ENCODE assay signal across 8 cellular contexts in genomic region chr10:88989824-88990527, GRCh38. TPM values are rescaled to one million over a fixed set of nuclear protein-coding genes. Genes with fewer than 3 reads are reported as not detected.
DNase-seq lines count a peak whose midpoint lies in the region; ATAC-seq, FAIRE-seq and TF ChIP-seq lines count a peak whose summit lies in the region.

No MANE protein-coding gene starts in this region.

- H3K9me3 Mint-ChIP-seq in CD8-positive, alpha-beta memory T cell, result peaks cover 4 to 8% (median 5%) of the 10 kb centered on the region in 5 donors

- intact Hi-C loops in HepG2 (cut with micrococcal nuclease; ENCODE audit: unreplicated experiment) (no loop called here), thyroid gland (cut with DNase I) (loop anchor here (2.0 to 10.0 kb wide), 2 partner anchors 55 to 155 kb away; no protein-coding TSS in a partner anchor)

- H3K4me3 ChIP-seq in CD8-positive, alpha-beta memory T cell (ENCODE audit: low read length), result peak overlapping the region; percentile 88
- H3K4me3 ChIP-seq in HepG2 (replicated peaks in 1 of 3; ENCODE audit: insufficient read depth in 1 of 3, low read depth in 2 of 3, low read length in 3 of 3), result peak overlapping the region; percentile 83 to 91 (median 88)
- peak overlapping the region; percentile 75 to 86 (median 78) for H3K4me3 ChIP-seq in thyroid gland (replicated peaks in 1 of 3)

- no peak for FAIRE-seq in HepG2 (lab: Jason Lieb, UNC)

- H4K20me1 ChIP-seq in HepG2 (ENCODE audit: insufficient read depth, low read length), result no peaks in the 10 kb centered on the region; the same call in 1 of the 2 replicates

- peak overlapping the region; percentile 83 for H3K27ac ChIP-seq in CD8-positive, alpha-beta memory T cell (ENCODE audit: low read depth, low read length)
- H3K27ac ChIP-seq in HepG2 (ENCODE audit: extremely low read length, insufficient read depth, low read length), result peak overlapping the region; percentile 74
- peak overlapping the region; percentile 99 for H3K27ac ChIP-seq in thyroid gland

- TF ChIP-seq EP300 in HepG2 (IDR thresholded peaks at IDR 0.05; ENCODE audit: low read depth in 2 of 2, low read length in 2 of 2), result no peak
- no peak for TF ChIP-seq EP300 in HepG2 (CRISPR knock-in tag; IDR thresholded peaks at IDR 0.05; ENCODE audit: borderline replicate concordance)

- peaks cover 0 to 25% (median 3%) of the 10 kb centered on the region in 3 donors for H3K36me3 Mint-ChIP-seq in CD8-positive, alpha-beta memory T cell

- peak overlapping the region; percentile 91 to 99 (median 97) for H3K27ac Mint-ChIP-seq in CD8-positive, alpha-beta memory T cell

- ATAC-seq in GM21737 (IDR thresholded peaks at IDR 0.05; ENCODE audit: unreplicated experiment) (peak; percentile 6), HepG2 (peak; percentile 26; the same call in 2 of the 3 replicates), HG03520 (IDR thresholded peaks at IDR 0.05; ENCODE audit: unreplicated experiment) (no peak), HG02885 (IDR thresholded peaks at IDR 0.05; ENCODE audit: poor library complexity, unreplicated experiment) (no peak)

- H3K4me2 ChIP-seq in HepG2 (ENCODE audit: low read depth, low read length), result peak overlapping the region; percentile 87

- WGBS in HepG2 (ENCODE audit: low lambda C conversion rate), result 23% methylated on average over 8 of the region's 13 CpGs
- WGBS in thyroid gland, 2 donors, result 1 to 3% methylated on average over 10 to 13 of the region's 13 CpGs

- H3K27me3 Mint-ChIP-seq in CD8-positive, alpha-beta memory T cell, result no peaks in the 10 kb centered on the region

- H2AFZ ChIP-seq in HepG2 (ENCODE audit: low read length), result peak overlapping the region; percentile 21

- TF ChIP-seq RAD21 in HepG2 (CRISPR knock-in tag; IDR thresholded peaks at IDR 0.05), result no peak

- H3K9ac ChIP-seq in HepG2 (ENCODE audit: insufficient read depth, low read depth, low read length), result peak overlapping the region; percentile 79

- TF ChIP-seq CTCF in HepG2 (CRISPR knock-in tag; IDR thresholded peaks at IDR 0.05) (no peak), thyroid gland (IDR thresholded peaks at IDR 0.05) (no peak)

- peaks cover 59% of the 10 kb centered on the region for H3K4me1 ChIP-seq in CD8-positive, alpha-beta memory T cell (ENCODE audit: insufficient read depth, low read length)
- H3K4me1 ChIP-seq in HepG2 (ENCODE audit: insufficient read depth, low read length), result peaks cover 48% of the 10 kb centered on the region
- H3K4me1 ChIP-seq in thyroid gland, result peaks cover 5 to 6% of the 10 kb centered on the region in 2 donors

- CTCF ChIA-PET in CD8-positive, alpha-beta memory T cell (lab: Charles Lee), result interaction anchor here (0.9 to 4.8 kb wide), 9 partner anchors 11 to 225 kb away, joined by 3 to 40 read pairs (median 7); no protein-coding TSS in a partner anchor
- CTCF ChIA-PET in HepG2 (lab: Yijun Ruan, JAX; ENCODE audit: low intra/inter-chr PET ratio, low total read pairs), result no interaction called here

- POLR2A ChIA-PET in CD8-positive, alpha-beta memory T cell (lab: Charles Lee), result interaction anchor here (0.8 to 2.7 kb wide), 10 partner anchors 11 to 158 kb away, joined by 3 to 13 read pairs (median 4); partner anchors contain the start of gene STAMBPL1
- POLR2A ChIA-PET in HepG2 (lab: Yijun Ruan, JAX), result interaction anchor here (0.6 to 1.6 kb wide), 3 partner anchors 15 to 603 kb away, joined by 3 to 5 read pairs (median 3); no protein-coding TSS in a partner anchor

- in situ Hi-C loops in HepG2 (cut with HindIII; ENCODE audit: extremely low pct_ligation_motif_present, low pct_unique_long_range_greater_than_20kb), result no loop called here

- H3K79me2 ChIP-seq in HepG2 (ENCODE audit: insufficient read depth, low read length), result peaks cover 35% of the 10 kb centered on the region

- no peak for DNase-seq in CD8-positive, alpha-beta memory T cell
- DNase-seq in NCI-H226 (peak; percentile 62), cerebellar cortex (ENCODE audit: low spot score) (peak; percentile 5), HepG2 (ENCODE audit: low spot score) (no peak), thyroid gland (no peak)

- peaks cover 59 to 77% (median 69%) of the 10 kb centered on the region in 3 donors for H3K4me1 Mint-ChIP-seq in CD8-positive, alpha-beta memory T cell

- TF ChIP-seq POLR2A in HepG2 (IDR thresholded peaks at IDR 0.05; ENCODE audit: insufficient read depth in 1 of 2, low read depth in 2 of 2, low read length in 2 of 2) (no peak), thyroid gland (IDR thresholded peaks at IDR 0.05) (no peak)

- H3K36me3 ChIP-seq in CD8-positive, alpha-beta memory T cell (ENCODE audit: insufficient read depth, low read length), result no peaks in the 10 kb centered on the region
- H3K36me3 ChIP-seq in HepG2 (replicated peaks in 1 of 2; ENCODE audit: control insufficient read depth in 1 of 2, insufficient read depth in 2 of 2, low read length in 2 of 2) (no peaks in the 10 kb centered on the region), thyroid gland (no peaks in the 10 kb centered on the region)

- BruUV-seq in HepG2 (replicated peaks; lab: Mats Ljungman, UMichigan), result TSS peak; percentile 50

- peak overlapping the region; percentile 93 to 100 (median 99) for H3K4me3 Mint-ChIP-seq in CD8-positive, alpha-beta memory T cell

- peaks cover 5% of the 10 kb centered on the region for H3K9me3 ChIP-seq in CD8-positive, alpha-beta memory T cell (ENCODE audit: low read length)
- 0 out of 2 replicates have a peak, but pooled peaks cover 4% of the 10 kb centered on the region for H3K9me3 ChIP-seq in HepG2 (ENCODE audit: low read length)
- no peaks in the 10 kb centered on the region for H3K9me3 ChIP-seq in thyroid gland

- no peaks in the 10 kb centered on the region for H3K27me3 ChIP-seq in CD8-positive, alpha-beta memory T cell (ENCODE audit: insufficient read depth, low read length, poor library complexity, severe bottlenecking)
- H3K27me3 ChIP-seq in HepG2 (ENCODE audit: control insufficient read depth in 1 of 2, insufficient read depth in 2 of 2, low read length in 2 of 2) (no peaks in the 10 kb centered on the region; a peak in 1 of 5 replicates), thyroid gland (no peaks in the 10 kb centered on the region)

TF ChIP-seq in HepG2, 621 proteins besides CTCF, POLR2A, EP300 and RAD21 (continues in another document):
- TF ChIP-seq SOX6 (IDR thresholded peaks at IDR 0.05), result no peak
- no peak for TF ChIP-seq SOX6 (CRISPR knock-in tag; IDR thresholded peaks at IDR 0.05)

RNA-seq across cellular contexts. Expression of gene FAS, which starts 0.6 kb away (rescaled TPM):
- 10 to 100 TPM; 77.9 to 78.5 TPM for total RNA-seq in CD8-positive, alpha-beta memory T cell
- polyA plus RNA-seq in CD8-positive, alpha-beta memory T cell, result 41.6 TPM
- total RNA-seq in HepG2 (2016; rRNA removed; fragmentation: Illumina TruSeq; extraction: Trizol), result 15.0 and 17.9 TPM in 2 replicates
- total RNA-seq in HepG2 (2016; cell fraction: cytosol; rRNA removed; fragmentation: Illumina TruSeq; extraction: Trizol; ENCODE audit: low read depth), result 4.8 and 5.4 TPM in 2 replicates
- total RNA-seq in HepG2 (2016; cell fraction: insoluble cytoplasmic fraction; rRNA removed; fragmentation: Illumina TruSeq; extraction: Trizol), result 15.8 and 17.7 TPM in 2 replicates
- 11.2 and 12.0 TPM in 2 replicates for total RNA-seq in HepG2 (2016; cell fraction: membrane; rRNA removed; fragmentation: Illumina TruSeq; extraction: Trizol)
- total RNA-seq in HepG2 (2016; cell fraction: nucleus; rRNA removed; fragmentation: Illumina TruSeq; extraction: Trizol), result 21.8 and 24.6 TPM in 2 replicates
- 4.3 and 5.9 TPM in 2 replicates for polyA plus RNA-seq in HepG2 (2011; rRNA removed)
- 2.6 and 4.4 TPM in 2 replicates for polyA plus RNA-seq in HepG2 (2011; cell fraction: cytosol; rRNA removed)
- 3.1 and 3.5 TPM in 2 replicates for polyA plus RNA-seq in HepG2 (2011; cell fraction: nucleus; rRNA removed)
- 3.1 and 3.3 TPM in 2 replicates for polyA plus RNA-seq in HepG2 (2012)
- polyA plus RNA-seq in HepG2 (2016; cell fraction: cytosol; fragmentation: Illumina TruSeq; extraction: Trizol; ENCODE audit: low read depth), result 3.1 and 3.6 TPM in 2 replicates
- polyA plus RNA-seq in HepG2 (2016; cell fraction: insoluble cytoplasmic fraction; fragmentation: Illumina TruSeq; extraction: Trizol; ENCODE audit: low read depth), result 14.7 and 16.1 TPM in 2 replicates
- 6.2 and 7.4 TPM in 2 replicates for polyA plus RNA-seq in HepG2 (2016; cell fraction: membrane; fragmentation: Illumina TruSeq; extraction: Trizol; ENCODE audit: low read depth)
- polyA plus RNA-seq in HepG2 (2016; cell fraction: nucleus; fragmentation: Illumina TruSeq; extraction: Trizol; ENCODE audit: insufficient read depth, low read depth), result 29.8 and 31.9 TPM in 2 replicates
- polyA minus RNA-seq in HepG2 (2011; rRNA and poly(A)+ RNA removed; ENCODE audit: low replicate concordance), result 3.7 and 12.5 TPM in 2 replicates
- polyA minus RNA-seq in HepG2 (2011; cell fraction: cytosol; rRNA and poly(A)+ RNA removed), result 3.7 and 4.0 TPM in 2 replicates
- polyA minus RNA-seq in HepG2 (2011; cell fraction: nucleus; rRNA and poly(A)+ RNA removed), result 8.6 and 13.1 TPM in 2 replicates
- 10 to 100 TPM in 3 of 4 donors, 1 to 10 TPM in 1; 9.4 to 34.1 (median 17.4) TPM for total RNA-seq in thyroid gland

RNA-seq across cellular contexts. Expression of gene ACTA2, which starts 37.4 kb away (rescaled TPM):
- total RNA-seq in CD8-positive, alpha-beta memory T cell, result 10 to 100 TPM; 35.0 to 37.1 TPM
- 24.4 TPM for polyA plus RNA-seq in CD8-positive, alpha-beta memory T cell
- total RNA-seq in HepG2 (2016; rRNA removed; fragmentation: Illumina TruSeq; extraction: Trizol), result 58.1 and 59.9 TPM in 2 replicates
- total RNA-seq in HepG2 (2016; cell fraction: cytosol; rRNA removed; fragmentation: Illumina TruSeq; extraction: Trizol; ENCODE audit: low read depth), result 21.6 and 22.5 TPM in 2 replicates
- 50.7 and 62.7 TPM in 2 replicates for total RNA-seq in HepG2 (2016; cell fraction: insoluble cytoplasmic fraction; rRNA removed; fragmentation: Illumina TruSeq; extraction: Trizol)
- total RNA-seq in HepG2 (2016; cell fraction: membrane; rRNA removed; fragmentation: Illumina TruSeq; extraction: Trizol), result 33.4 and 39.8 TPM in 2 replicates
- 33.1 and 39.3 TPM in 2 replicates for total RNA-seq in HepG2 (2016; cell fraction: nucleus; rRNA removed; fragmentation: Illumina TruSeq; extraction: Trizol)
- 21.8 and 25.1 TPM in 2 replicates for polyA plus RNA-seq in HepG2 (2011; rRNA removed)
- 32.0 and 34.2 TPM in 2 replicates for polyA plus RNA-seq in HepG2 (2011; cell fraction: cytosol; rRNA removed)
- 20.1 and 23.1 TPM in 2 replicates for polyA plus RNA-seq in HepG2 (2011; cell fraction: nucleus; rRNA removed)
- 30.5 and 47.4 TPM in 2 replicates for polyA plus RNA-seq in HepG2 (2012)
- 30.8 and 35.7 TPM in 2 replicates for polyA plus RNA-seq in HepG2 (2016; cell fraction: cytosol; fragmentation: Illumina TruSeq; extraction: Trizol; ENCODE audit: low read depth)
- 81.9 and 99.8 TPM in 2 replicates for polyA plus RNA-seq in HepG2 (2016; cell fraction: insoluble cytoplasmic fraction; fragmentation: Illumina TruSeq; extraction: Trizol; ENCODE audit: low read depth)
- 45.1 and 45.4 TPM in 2 replicates for polyA plus RNA-seq in HepG2 (2016; cell fraction: membrane; fragmentation: Illumina TruSeq; extraction: Trizol; ENCODE audit: low read depth)
- polyA plus RNA-seq in HepG2 (2016; cell fraction: nucleus; fragmentation: Illumina TruSeq; extraction: Trizol; ENCODE audit: insufficient read depth, low read depth), result 60.8 and 61.8 TPM in 2 replicates
- 3.6 and 48.3 TPM in 2 replicates for polyA minus RNA-seq in HepG2 (2011; rRNA and poly(A)+ RNA removed; ENCODE audit: low replicate concordance)
- 35.2 and 40.9 TPM in 2 replicates for polyA minus RNA-seq in HepG2 (2011; cell fraction: cytosol; rRNA and poly(A)+ RNA removed)
- polyA minus RNA-seq in HepG2 (2011; cell fraction: nucleus; rRNA and poly(A)+ RNA removed), result 13.9 and 20.1 TPM in 2 replicates
- 100 to 1,000 TPM in 1 of 4 donors, 10 to 100 TPM in 3; 61.5 to 173 (median 72.2) TPM for total RNA-seq in thyroid gland

Comparison
In these comparisons a context has a peak if more than half of its experiments do, and no peak if none do; other contexts are left out.
1. DNase-seq: peak in NCI-H226 (single experiment) and cerebellar cortex (single experiment); none in CD8-positive, alpha-beta memory T cell (0 of 5), HepG2 (single experiment) and thyroid gland (0 of 2).
2. ATAC-seq: peak in GM21737 (single experiment) and HepG2 (single experiment); none in HG03520 (single experiment) and HG02885 (single experiment).
3. Peak in every context shown above with its lines, with median percentiles within 50 percentile points of each other: H3K27ac ChIP-seq and H3K4me3 ChIP-seq.